Comparison of ENCODE assay signal across 8 cellular contexts in genomic region chr12:32535260-32535999, GRCh38.
DNase-seq lines count a peak whose midpoint lies in the region; ATAC-seq and TF ChIP-seq lines count a peak whose summit lies in the region.

No MANE protein-coding gene starts in this region.

- TF ChIP-seq CTCF in astrocyte of the spinal cord (IDR thresholded peaks at IDR 0.05; ENCODE audit: low read depth, low read length) (no peak), GM10248 (IDR thresholded peaks at IDR 0.05; ENCODE audit: control extremely low read depth, extremely low read depth, low read depth, missing control alignments) (no peak)

- POLR2A ChIA-PET in GM10248 (lab: Yijun Ruan, JAX): no interaction called here

- in situ Hi-C loops in astrocyte of the spinal cord (cut with HindIII; ENCODE audit: low sequenced_read_pairs): no loop called here

- peak overlapping the region; percentile 50 for H3K4me3 ChIP-seq in astrocyte of the spinal cord (ENCODE audit: low read depth, low read length)
- H3K4me3 ChIP-seq in skeletal muscle satellite cell (ENCODE audit: low read length): peak overlapping the region; percentile 75

- H3K36me3 ChIP-seq in skeletal muscle satellite cell (ENCODE audit: insufficient read depth, low read length): peaks cover 3% of the 10 kb centered on the region

- DNase-seq in C1 segment of cervical spinal cord (lab: John Stamatoyannopoulos, UW): peak in 13 of 14 donors; percentile 12 to 82 (median 70)
- peak; percentile 23 for DNase-seq in NCI-H510A (lab: John Stamatoyannopoulos, UW)
- DNase-seq in astrocyte of the spinal cord (ENCODE audit: low read depth, low spot score): peak; percentile 75
- peak; percentile 79 for DNase-seq in inferior parietal cortex (ENCODE audit: extremely low spot score)
- DNase-seq in GM10248 (ENCODE audit: extremely low spot score): no peak

- H3K4me1 ChIP-seq in skeletal muscle satellite cell (ENCODE audit: control insufficient read depth, insufficient read depth, low read length): peaks cover 33% of the 10 kb centered on the region

- H3K4me2 ChIP-seq in skeletal muscle satellite cell (ENCODE audit: low read length): peak overlapping the region; percentile 83

- peak; percentile 45 for ATAC-seq in HG03060 (IDR thresholded peaks at IDR 0.05; ENCODE audit: low read depth, unreplicated experiment)
- ATAC-seq in GM18520 (IDR thresholded peaks at IDR 0.05; ENCODE audit: unreplicated experiment): no peak

- peak overlapping the region; percentile 95 for H3K9ac ChIP-seq in skeletal muscle satellite cell (ENCODE audit: low read depth, low read length)

- CTCF ChIA-PET in GM10248 (lab: Yijun Ruan, JAX): interaction anchor here (1.0 to 3.2 kb wide), 2 partner anchors 9 to 23 kb away, joined by 4 to 11 read pairs; no protein-coding TSS in a partner anchor

- no peaks in the 10 kb centered on the region for H3K9me3 ChIP-seq in skeletal muscle satellite cell (replicated peaks; ENCODE audit: low read length)

- no peaks in the 10 kb centered on the region for H3K27me3 ChIP-seq in skeletal muscle satellite cell (ENCODE audit: control insufficient read depth, insufficient read depth, low read length)
